Comparison of ENCODE assay signal across 8 cellular contexts in genomic region chr11:86068138-86068861, GRCh38. TPM values are rescaled to one million over a fixed set of nuclear protein-coding genes. Genes with fewer than 3 reads are reported as not detected.
A peak's percentile ranks its signal among the peaks of the same experiment; 100 is the strongest.
DNase-seq lines count a peak whose midpoint lies in the region; ATAC-seq and TF ChIP-seq lines count a peak whose summit lies in the region.

No MANE protein-coding gene starts in this region.

- peak overlapping the region; percentile 98 for H3K27ac ChIP-seq in lower lobe of right lung

- DNase-seq in LNCaP clone FGC (ENCODE audit: low read depth): no peak
- DNase-seq in activated CD4-positive, alpha-beta T cell treated with anti-CD3 and anti-CD28 coated beads for 48 hours: peak; percentile 61
- peak; percentile 52 for DNase-seq in dermis blood vessel endothelial cell
- peak; percentile 59 for DNase-seq in lower lobe of right lung
- peak; percentile 21 to 27 for DNase-seq in stimulated activated CD8-positive, alpha-beta memory T cell treated with anti-CD3 and anti-CD28 coated beads, Interleukin-15, amount 100 ng/mL, for 48 hours (ENCODE audit: low read depth in 2 of 2)
- no peak for DNase-seq in NOMO-1 treated with dmso at 0.1 percent for 144 hours (lab: John Stamatoyannopoulos, UW; ENCODE audit: unreplicated experiment)

- H3K4me3 ChIP-seq in GM08714 (ENCODE audit: low read length) (peak overlapping the region; percentile 85), LNCaP clone FGC (ENCODE audit: low read depth, low read length) (peak overlapping the region; percentile 94), lower lobe of right lung (peak overlapping the region; percentile 93)

- intact Hi-C loops in lower lobe of right lung (cut with DNase I): no loop called here

- no peaks in the 10 kb centered on the region for H3K36me3 ChIP-seq in lower lobe of right lung

- TF ChIP-seq CTCF in LNCaP clone FGC (IDR thresholded peaks at IDR 0.05; ENCODE audit: control insufficient read depth, extremely low read depth, insufficient read depth) (no peak), lower lobe of right lung (IDR thresholded peaks at IDR 0.05) (no peak)

- H3K4me1 ChIP-seq in lower lobe of right lung: peaks cover 42% of the 10 kb centered on the region

- ATAC-seq in GM21737 (IDR thresholded peaks at IDR 0.05; ENCODE audit: unreplicated experiment) (peak; percentile 7), lower lobe of right lung (peak; percentile 7 to 28)

- no peaks in the 10 kb centered on the region for H3K9me3 ChIP-seq in lower lobe of right lung

- no peaks in the 10 kb centered on the region for H3K27me3 ChIP-seq in lower lobe of right lung (ENCODE audit: low read depth)

RNA-seq across cellular contexts. Expression of gene PICALM, which starts 0.6 kb away (rescaled TPM):
- total RNA-seq in dermis blood vessel endothelial cell (238 and 240 TPM in 2 replicates), lower lobe of right lung (190 TPM)

Comparison
In these comparisons a context has a peak if more than half of its experiments do, and no peak if none do; other contexts are left out.
1. DNase-seq: peak in activated CD4-positive, alpha-beta T cell treated with anti-CD3 and anti-CD28 coated beads for 48 hours (single experiment), dermis blood vessel endothelial cell (single experiment), lower lobe of right lung (single experiment) and stimulated activated CD8-positive, alpha-beta memory T cell treated with anti-CD3 and anti-CD28 coated beads, Interleukin-15, amount 100 ng/mL, for 48 hours (2 of 2); none in LNCaP clone FGC (single experiment) and NOMO-1 treated with dmso at 0.1 percent for 144 hours (single experiment).
2. Peak in every context shown above with its lines, with median percentiles within 50 percentile points of each other: H3K4me3 ChIP-seq.